Comparison of ENCODE assay signal across 8 cellular contexts in the genomic region with DNA sequence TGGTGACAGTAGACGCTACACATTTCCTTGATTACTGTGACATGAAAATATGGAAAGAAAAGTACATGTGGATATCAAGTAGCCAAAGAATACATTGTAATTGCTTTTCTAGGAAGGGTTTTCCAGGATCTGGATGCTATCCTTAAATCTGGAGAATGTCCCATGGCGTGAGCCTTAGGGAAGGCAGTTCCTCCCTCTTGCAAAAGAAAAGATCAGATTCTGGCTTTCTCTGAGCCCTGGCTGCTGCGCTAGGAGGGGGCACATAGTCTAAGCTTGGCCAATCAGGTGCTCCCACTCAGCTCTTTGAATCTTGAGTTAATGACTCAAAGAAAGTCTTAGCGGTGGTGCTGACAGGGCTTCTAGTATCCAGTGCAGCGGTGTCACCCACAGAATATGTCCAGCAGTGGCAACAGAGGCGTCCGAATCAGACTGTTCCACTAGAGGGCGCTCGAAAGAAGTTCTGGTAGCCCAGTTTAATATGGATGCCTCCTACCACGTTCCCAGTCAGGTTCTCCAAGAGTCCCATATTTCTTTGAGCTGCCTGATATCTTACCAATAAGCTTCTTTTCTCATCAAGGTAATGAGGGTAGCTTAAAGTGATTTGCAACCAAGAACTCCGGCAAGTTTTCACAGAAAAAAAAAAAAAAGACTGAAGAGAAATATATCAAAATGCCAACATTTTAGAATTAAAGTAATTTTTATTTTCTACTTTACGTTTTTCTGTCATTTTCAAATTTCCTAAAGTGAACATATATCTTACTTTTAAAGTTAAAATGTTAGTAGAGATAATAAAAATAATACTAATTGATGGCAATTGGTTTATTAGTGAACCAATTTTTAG.
DNase-seq lines count a peak whose midpoint lies in the region; ATAC-seq and TF ChIP-seq lines count a peak whose summit lies in the region.

No MANE protein-coding gene starts in this region.

- H3K9me3 ChIP-seq in MM.1S (replicated peaks; ENCODE audit: insufficient read depth, low read length) (no peaks in the 10 kb centered on the region), adipocyte (ENCODE audit: control insufficient read depth, low read length) (no peaks in the 10 kb centered on the region), left ventricle myocardium inferior (replicated peaks) (no peaks in the 10 kb centered on the region), sigmoid colon (no peaks in the 10 kb centered on the region)

- peaks cover 0 to 10% of the 10 kb centered on the region in 2 donors for H3K27me3 Mint-ChIP-seq in T-cell

- POLR2A ChIA-PET in AG04449 (lab: Yijun Ruan, JAX), result interaction anchor here (0.6 to 0.7 kb wide), 2 partner anchors 28 to 588 kb away, joined by 3 read pairs; no protein-coding TSS in a partner anchor
- POLR2A ChIA-PET in T-cell (lab: Charles Lee), result interaction anchor here in 1 of 2 donors (0.6 kb wide), 1 partner anchor 9 kb away, joined by 4 read pairs; no protein-coding TSS in a partner anchor

- CTCF ChIA-PET in AG04449 (lab: Yijun Ruan, JAX), result interaction anchor here (0.6 to 2.5 kb wide), 44 partner anchors 8 to 506 kb away, joined by 3 to 25 read pairs (median 4); partner anchors contain the start of genes GRPR and S100G
- CTCF ChIA-PET in T-cell (lab: Charles Lee), result interaction anchor here (0.6 to 1.7 kb wide), 15 partner anchors 8 to 577 kb away, joined by 3 to 13 read pairs (median 4); no protein-coding TSS in a partner anchor

- H3K9me2 ChIP-seq in MM.1S (replicated peaks; ENCODE audit: insufficient read depth, low read length), result no peaks in the 10 kb centered on the region

- no peaks in the 10 kb centered on the region for H4K20me1 ChIP-seq in MM.1S (ENCODE audit: insufficient read depth, low read length)

- TF ChIP-seq POLR2A in sigmoid colon (IDR thresholded peaks at IDR 0.05), result no peak

- ATAC-seq in GM18868 (IDR thresholded peaks at IDR 0.05; ENCODE audit: unreplicated experiment) (peak; percentile 59), T-cell (replicated peaks in 1 of 4) (peak; percentile 42 to 65 (median 50)), GM21447 (IDR thresholded peaks at IDR 0.05; ENCODE audit: unreplicated experiment) (no peak)

- H3K4me1 ChIP-seq in MM.1S (ENCODE audit: low read length) (no peaks in the 10 kb centered on the region), adipocyte (ENCODE audit: control insufficient read depth, insufficient read depth, low read length) (no peaks in the 10 kb centered on the region), left ventricle myocardium inferior (no peaks in the 10 kb centered on the region), sigmoid colon (no peaks in the 10 kb centered on the region)

- no peak overlapping the region for H2AFZ ChIP-seq in MM.1S (ENCODE audit: low read length)

- no peaks in the 10 kb centered on the region for H3K36me3 Mint-ChIP-seq in T-cell

- intact Hi-C loops in left ventricle myocardium inferior (cut with micrococcal nuclease), result no loop called here
- intact Hi-C loops in sigmoid colon (cut with DNase I), result no loop called here

- no peaks in the 10 kb centered on the region for H3F3A ChIP-seq in MM.1S (ENCODE audit: insufficient read depth, low read length)

- H3K27ac ChIP-seq in MM.1S (ENCODE audit: low read length) (no peak overlapping the region), left ventricle myocardium inferior (replicated peaks) (no peak overlapping the region), sigmoid colon (no peak overlapping the region)

- H3K79me2 ChIP-seq in MM.1S (ENCODE audit: low read length), result no peaks in the 10 kb centered on the region

- H3K27me3 ChIP-seq in MM.1S (replicated peaks; ENCODE audit: insufficient read depth, low read length), result no peaks in the 10 kb centered on the region
- H3K27me3 ChIP-seq in adipocyte (replicated peaks; ENCODE audit: control insufficient read depth, insufficient read depth, low read length), result peaks cover 9% of the 10 kb centered on the region
- no peaks in the 10 kb centered on the region for H3K27me3 ChIP-seq in left ventricle myocardium inferior (ENCODE audit: low read depth)
- H3K27me3 ChIP-seq in sigmoid colon, result no peaks in the 10 kb centered on the region

- H3K9me3 Mint-ChIP-seq in T-cell, result no peaks in the 10 kb centered on the region

- TF ChIP-seq CTCF in AG04449 (IDR thresholded peaks at IDR 0.05; ENCODE audit: insufficient read depth, low read length, missing control alignments) (peak; percentile 62), MM.1S (IDR thresholded peaks at IDR 0.05; ENCODE audit: low read length) (peak; percentile 57), left ventricle myocardium inferior (IDR thresholded peaks at IDR 0.05; ENCODE audit: borderline replicate concordance) (peak; percentile 68), sigmoid colon (IDR thresholded peaks at IDR 0.05) (peak in 2 of 4 experiments; percentile 22 to 43)

- H3K9ac ChIP-seq in MM.1S (ENCODE audit: low read length) (no peak overlapping the region), adipocyte (ENCODE audit: low read length) (no peak overlapping the region)

- H3K27ac Mint-ChIP-seq in T-cell, result no peak overlapping the region

- no peak overlapping the region for H3K4me2 ChIP-seq in MM.1S (ENCODE audit: low read depth, low read length)

- H3K36me3 ChIP-seq in MM.1S (replicated peaks; ENCODE audit: insufficient read depth, low read length) (no peaks in the 10 kb centered on the region), adipocyte (ENCODE audit: control insufficient read depth, insufficient read depth, low read length, severe bottlenecking) (no peaks in the 10 kb centered on the region), left ventricle myocardium inferior (no peaks in the 10 kb centered on the region), sigmoid colon (no peaks in the 10 kb centered on the region)

- no peak for DNase-seq in AG04449 (ENCODE audit: low read depth, low spot score)
- peak; percentile 48 for DNase-seq in MM.1S
- peak in 31 of 34 experiments; percentile 2 to 66 (median 32) for DNase-seq in T-cell
- peak; percentile 83 for DNase-seq in adipocyte (ENCODE audit: low read depth)
- DNase-seq in left ventricle myocardium inferior, result peak; percentile 58
- peak; percentile 68 for DNase-seq in sigmoid colon

- TF ChIP-seq EP300 in sigmoid colon (IDR thresholded peaks at IDR 0.05), result no peak

- H3K4me3 ChIP-seq in AG04449 (ENCODE audit: low read depth, low read length) (no peak overlapping the region), MM.1S (ENCODE audit: low read length) (no peak overlapping the region), adipocyte (ENCODE audit: low read length) (no peak overlapping the region), left ventricle myocardium inferior (no peak overlapping the region), sigmoid colon (no peak overlapping the region)

- H3K4me3 Mint-ChIP-seq in T-cell, result no peak overlapping the region

- H3K4me1 Mint-ChIP-seq in T-cell, result peaks cover 11 to 20% (median 16%) of the 10 kb centered on the region in 3 donors

- 24 to 38% methylated on average over 12 of the region's 12 CpGs for WGBS in sigmoid colon, 2 donors
